1 cellular context compared by ENCODE assay signal in genomic region chr5:115169392-115170127, GRCh38.
TF ChIP-seq lines count a peak whose summit lies in the region.

Gene TRIM36, minus strand, starts transcription at chr5:115169908. Its CDS starts 274 bp downstream, at chr5:115169634.

TF ChIP-seq in GM23338, 12 proteins besides CTCF, POLR2A, EP300 and RAD21 (continued from another document):
- TF ChIP-seq NANOG (IDR thresholded peaks at IDR 0.05; ENCODE audit: borderline replicate concordance) (no peak), POLR2AphosphoS5 (IDR thresholded peaks at IDR 0.05; ENCODE audit: low read depth) (peak; percentile 89), EZH2 (IDR thresholded peaks at IDR 0.05; ENCODE audit: low read depth, unreplicated experiment) (no peak)
